27 cellular contexts compared by ENCODE assay signal in genomic region chr7:112058654-112059053, GRCh38.
DNase-seq lines count a peak whose midpoint lies in the region; ATAC-seq, FAIRE-seq and TF ChIP-seq lines count a peak whose summit lies in the region.
"Had no signal": no experiment of that assay in that cellular context is flagged by ENCODE, and none has a peak within 500 bp of the region (broad histone marks: within the 10 kb centered on the region; RNA-seq: fewer than 3 reads in every experiment).

No MANE protein-coding gene starts in this region.

- H2AFZ ChIP-seq in GM23338 (no peak overlapping the region), endothelial cell of umbilical vein (ENCODE audit: low read depth, low read length) (no peak overlapping the region)

- no peaks in the 10 kb centered on the region for H3K9me2 ChIP-seq in GM23338 (ENCODE audit: insufficient read depth)

- no peaks in the 10 kb centered on the region for H3F3A ChIP-seq in GM23338 (replicated peaks; ENCODE audit: low read depth)

- TF ChIP-seq RAD21 in A549 (conservative IDR thresholded peaks at IDR 0.05 in 1 of 2, IDR thresholded peaks at IDR 0.05 in 1 of 2) = no peak

- BruUV-seq in endothelial cell of umbilical vein (replicated peaks; lab: Mats Ljungman, UMichigan) = no TSS peak

- H3K4me2 ChIP-seq in A549 (0 out of 3 replicates have a peak overlapping the region, but pooled peaks have one; percentile 1), GM23338 (no peak overlapping the region), endothelial cell of umbilical vein (ENCODE audit: insufficient read depth, low read length) (no peak overlapping the region)
- H3K4me2 ChIP-seq: KMS-11 had no signal

- FAIRE-seq in A549 (lab: Jason Lieb, UNC) = no peak
- no peak for FAIRE-seq in endothelial cell of umbilical vein (lab: Jason Lieb, UNC)
- FAIRE-seq: GM12878 had no signal

- TF ChIP-seq CTCF in A549 (IDR thresholded peaks at IDR 0.05) (no peak), GM23338 (conservative IDR thresholded peaks at IDR 0.05; ENCODE audit: low read depth in 2 of 2) (no peak), endothelial cell of umbilical vein (IDR thresholded peaks at IDR 0.05; ENCODE audit: extremely low read depth in 1 of 2, insufficient read depth in 1 of 2, low read depth in 1 of 2, low read length in 2 of 2) (no peak), lung (IDR thresholded peaks at IDR 0.05; ENCODE audit: control extremely low read depth, extremely low read depth) (no peak), suprapubic skin (IDR thresholded peaks at IDR 0.05) (no peak)

- H3K27ac ChIP-seq in A549 = peak overlapping the region in 1 of 2 experiments; percentile 2; a peak in 2 of 6 replicates
- no peak overlapping the region for H3K27ac ChIP-seq in GM23338 (ENCODE audit: low read depth)
- H3K27ac ChIP-seq in endothelial cell of umbilical vein (ENCODE audit: insufficient read depth, low read depth, low read length) = no peak overlapping the region
- no peak overlapping the region for H3K27ac ChIP-seq in lung (ENCODE audit: low read depth in 1 of 2, low read length in 1 of 2)
- no peak overlapping the region for H3K27ac ChIP-seq in SJCRH30
- H3K27ac ChIP-seq in suprapubic skin = no peak overlapping the region
- H3K27ac ChIP-seq: C4-2B, KMS-11, RWPE1, SK-N-MC had no signal

- peaks cover 36% of the 10 kb centered on the region for H3K4me1 Mint-ChIP-seq in GM23338

- peaks cover 63% of the 10 kb centered on the region for H3K4me1 ChIP-seq in A549
- H3K4me1 ChIP-seq in GM23338 (ENCODE audit: insufficient read depth) = no peaks in the 10 kb centered on the region; the same call in 1 of the 2 replicates
- peaks cover 11% of the 10 kb centered on the region for H3K4me1 ChIP-seq in endothelial cell of umbilical vein (ENCODE audit: control insufficient read depth, extremely low read depth, insufficient read depth, low read length)
- peaks cover 8 to 10% of the 10 kb centered on the region in 2 donors for H3K4me1 ChIP-seq in lung (ENCODE audit: control insufficient read depth in 2 of 2, insufficient read depth in 2 of 2, low read length in 2 of 2)
- H3K4me1 ChIP-seq in SJCRH30 = no peaks in the 10 kb centered on the region
- peaks cover 4% of the 10 kb centered on the region for H3K4me1 ChIP-seq in suprapubic skin

- H3K36me3 Mint-ChIP-seq in GM23338 (ENCODE audit: low read depth) = no peaks in the 10 kb centered on the region
- H3K36me3 Mint-ChIP-seq: CD8-positive, alpha-beta T cell; IgD-negative memory B cell had no signal

- H4K20me1 ChIP-seq in GM23338 (replicated peaks; ENCODE audit: insufficient read depth) = no peaks in the 10 kb centered on the region
- peaks cover 15% of the 10 kb centered on the region for H4K20me1 ChIP-seq in endothelial cell of umbilical vein (replicated peaks; ENCODE audit: control insufficient read depth, extremely low read depth, insufficient read depth, low read length)

- H3K4me3 ChIP-seq in A549 (no peak overlapping the region), GM23338 (no peak overlapping the region), endothelial cell of umbilical vein (replicated peaks in 1 of 3; ENCODE audit: insufficient read depth in 1 of 3, low read depth in 1 of 3, low read length in 3 of 3) (no peak overlapping the region), lung (no peak overlapping the region), SJCRH30 (no peak overlapping the region), suprapubic skin (no peak overlapping the region)
- H3K4me3 ChIP-seq: GM12878, SK-N-MC had no signal

- H3K36me3 ChIP-seq in GM23338 (ENCODE audit: insufficient read depth) (no peaks in the 10 kb centered on the region), endothelial cell of umbilical vein (ENCODE audit: control insufficient read depth in 2 of 2, extremely low read depth in 1 of 2, insufficient read depth in 2 of 2, low read length in 2 of 2) (no peaks in the 10 kb centered on the region), lung (ENCODE audit: control insufficient read depth in 2 of 2, insufficient read depth in 2 of 2, low read length in 2 of 2) (no peaks in the 10 kb centered on the region), SJCRH30 (no peaks in the 10 kb centered on the region), suprapubic skin (no peaks in the 10 kb centered on the region)

- H3K9me3 ChIP-seq in A549 (no peaks in the 10 kb centered on the region), endothelial cell of umbilical vein (replicated peaks; ENCODE audit: control insufficient read depth, insufficient read depth, low read length) (no peaks in the 10 kb centered on the region), lung (ENCODE audit: control insufficient read depth in 2 of 2, insufficient read depth in 1 of 2, low read length in 1 of 2) (no peaks in the 10 kb centered on the region), SJCRH30 (replicated peaks) (no peaks in the 10 kb centered on the region), suprapubic skin (no peaks in the 10 kb centered on the region)
- H3K9me3 ChIP-seq: Caco-2 had no signal

- POLR2A ChIA-PET in A549 (lab: Yijun Ruan, JAX) (no interaction called here), endothelial cell of umbilical vein (lab: Charles Lee) (no interaction called here)

- ATAC-seq in A549 (no peak), GM23338 (no peak), lung (ENCODE audit: insufficient read depth, low FRiP score) (peak; percentile 36)
- ATAC-seq: CD8-positive, alpha-beta T cell; GM12878; HCT116; Panc1 had no signal

- 91% methylated on average over 1 of the region's 1 CpG for WGBS in A549 (ENCODE audit: missing lambda C conversion rate)
- WGBS in lung, 2 donors = 31 to 67% methylated on average over 1 of the region's 1 CpG
- WGBS in suprapubic skin = 86% methylated on average over 1 of the region's 1 CpG

- TF ChIP-seq POLR2A in A549 (IDR thresholded peaks at IDR 0.05; ENCODE audit: low read length) = no peak
- TF ChIP-seq POLR2A in endothelial cell of umbilical vein (IDR thresholded peaks at IDR 0.05; ENCODE audit: low read depth, low read length) = no peak
- no peak for TF ChIP-seq POLR2A in suprapubic skin (IDR thresholded peaks at IDR 0.05)

- intact Hi-C loops in endothelial cell of umbilical vein (cut with micrococcal nuclease) = no loop called here

- DNase-seq in A549 (ENCODE audit: low read depth in 1 of 2, low spot score in 1 of 2) (no peak), GM23338 (ENCODE audit: low spot score) (no peak), endothelial cell of umbilical vein (ENCODE audit: low read depth, low spot score) (peak; percentile 38), lung (ENCODE audit: low spot score) (no peak), SJCRH30 (no peak), suprapubic skin (ENCODE audit: low spot score in 2 of 2) (no peak), NK-92 (lab: John Stamatoyannopoulos, UW; ENCODE audit: unreplicated experiment) (no peak)
- DNase-seq: Caco-2; CD8-positive, alpha-beta T cell; GDM1; NCI-H1092; NCI-H1417 treated with DMSO at 0.1 percent for 48 hours; NCI-H187 treated with DMSO at 0.1 percent for 48 hours; NCI-H2171 treated with DMSO at 0.1 percent for 48 hours; NCI-H345; NCI-H524; NCI-H748 treated with DMSO at 0.1 percent for 48 hours; SHP77 had no signal

- no peak overlapping the region for H3K9ac ChIP-seq in endothelial cell of umbilical vein (replicated peaks; ENCODE audit: extremely low read depth, insufficient read depth, low read length)
- H3K9ac ChIP-seq: KMS-11 had no signal

- CTCF ChIA-PET in A549 (lab: Yijun Ruan, JAX) (interaction anchor here (1.9 kb wide), 1 partner anchor 20 kb away, joined by 5 read pairs; no protein-coding TSS in a partner anchor), endothelial cell of umbilical vein (lab: Charles Lee) (interaction anchor here (1.1 to 1.3 kb wide), 2 partner anchors 23 to 86 kb away, joined by 3 to 4 read pairs; no protein-coding TSS in a partner anchor)

- H3K27me3 Mint-ChIP-seq in GM23338 (ENCODE audit: insufficient read depth, low read depth, poor library complexity) = peaks cover 2% of the 10 kb centered on the region

- dilution Hi-C loops in endothelial cell of umbilical vein (cut with MboI; ENCODE audit: extremely low pct_ligation_motif_present, low sequenced_read_pairs) = no loop called here

- H3K27me3 ChIP-seq in GM23338 (ENCODE audit: insufficient read depth) = no peaks in the 10 kb centered on the region
- H3K27me3 ChIP-seq in endothelial cell of umbilical vein (ENCODE audit: control insufficient read depth in 2 of 2, insufficient read depth in 2 of 2, low read length in 2 of 2) = no peaks in the 10 kb centered on the region
- no peaks in the 10 kb centered on the region for H3K27me3 ChIP-seq in lung (ENCODE audit: control insufficient read depth, insufficient read depth)
- H3K27me3 ChIP-seq in SJCRH30 = no peaks in the 10 kb centered on the region
- no peaks in the 10 kb centered on the region for H3K27me3 ChIP-seq in suprapubic skin

- H3K9me1 ChIP-seq in endothelial cell of umbilical vein (replicated peaks; ENCODE audit: control insufficient read depth, extremely low read depth, insufficient read depth, low read length) = no peaks in the 10 kb centered on the region

- no peaks in the 10 kb centered on the region for H3K9me3 Mint-ChIP-seq in GM23338
- H3K9me3 Mint-ChIP-seq: CD8-positive, alpha-beta T cell; IgD-negative memory B cell had no signal

- no peak overlapping the region for H3K4me3 Mint-ChIP-seq in GM23338
- H3K4me3 Mint-ChIP-seq: B cell; CD8-positive, alpha-beta T cell; IgD-negative memory B cell had no signal

- no peak for TF ChIP-seq EP300 in A549 (IDR thresholded peaks at IDR 0.05)
- TF ChIP-seq EP300 in suprapubic skin (IDR thresholded peaks at IDR 0.05) = no peak

- H3K79me2 ChIP-seq in GM23338 (replicated peaks; ENCODE audit: insufficient read depth) (peaks cover 28% of the 10 kb centered on the region), endothelial cell of umbilical vein (ENCODE audit: control insufficient read depth, insufficient read depth, low read length) (peaks cover 92% of the 10 kb centered on the region)

- 0 out of 2 replicates have a peak overlapping the region, but pooled peaks have one; percentile 19 for H3K27ac Mint-ChIP-seq in GM23338
- H3K27ac Mint-ChIP-seq: B cell; CD8-positive, alpha-beta T cell; IgD-negative memory B cell had no signal

TF ChIP-seq in A549, 52 proteins besides CTCF, POLR2A, EP300 and RAD21 (continues in another document):
- TF ChIP-seq HOXB5 (CRISPR knock-in tag; IDR thresholded peaks at IDR 0.05) (no peak), KDM1A (IDR thresholded peaks at IDR 0.05; ENCODE audit: low read depth) (no peak), ZNF302 (CRISPR knock-in tag; IDR thresholded peaks at IDR 0.05) (no peak), HEYL (CRISPR knock-in tag; IDR thresholded peaks at IDR 0.05) (no peak)

TF ChIP-seq in GM23338, 12 proteins besides CTCF, POLR2A, EP300 and RAD21 (continues in another document):
- TF ChIP-seq EZH2 (IDR thresholded peaks at IDR 0.05; ENCODE audit: low read depth, unreplicated experiment) (no peak), CREB1 (CRISPR knock-in tag; IDR thresholded peaks at IDR 0.05; ENCODE audit: low read depth) (no peak), NANOG (IDR thresholded peaks at IDR 0.05; ENCODE audit: borderline replicate concordance) (no peak)

TF ChIP-seq in endothelial cell of umbilical vein, 7 proteins besides CTCF, POLR2A, EP300 and RAD21 (continues in another document):
- TF ChIP-seq FOS (IDR thresholded peaks at IDR 0.05; ENCODE audit: borderline replicate concordance, insufficient read depth, low read length) = no peak
- no peak for TF ChIP-seq MAX (IDR thresholded peaks at IDR 0.05; ENCODE audit: insufficient read depth, insufficient read length)
